Comparison of ENCODE assay signal across 1 cellular context in the genomic region with DNA sequence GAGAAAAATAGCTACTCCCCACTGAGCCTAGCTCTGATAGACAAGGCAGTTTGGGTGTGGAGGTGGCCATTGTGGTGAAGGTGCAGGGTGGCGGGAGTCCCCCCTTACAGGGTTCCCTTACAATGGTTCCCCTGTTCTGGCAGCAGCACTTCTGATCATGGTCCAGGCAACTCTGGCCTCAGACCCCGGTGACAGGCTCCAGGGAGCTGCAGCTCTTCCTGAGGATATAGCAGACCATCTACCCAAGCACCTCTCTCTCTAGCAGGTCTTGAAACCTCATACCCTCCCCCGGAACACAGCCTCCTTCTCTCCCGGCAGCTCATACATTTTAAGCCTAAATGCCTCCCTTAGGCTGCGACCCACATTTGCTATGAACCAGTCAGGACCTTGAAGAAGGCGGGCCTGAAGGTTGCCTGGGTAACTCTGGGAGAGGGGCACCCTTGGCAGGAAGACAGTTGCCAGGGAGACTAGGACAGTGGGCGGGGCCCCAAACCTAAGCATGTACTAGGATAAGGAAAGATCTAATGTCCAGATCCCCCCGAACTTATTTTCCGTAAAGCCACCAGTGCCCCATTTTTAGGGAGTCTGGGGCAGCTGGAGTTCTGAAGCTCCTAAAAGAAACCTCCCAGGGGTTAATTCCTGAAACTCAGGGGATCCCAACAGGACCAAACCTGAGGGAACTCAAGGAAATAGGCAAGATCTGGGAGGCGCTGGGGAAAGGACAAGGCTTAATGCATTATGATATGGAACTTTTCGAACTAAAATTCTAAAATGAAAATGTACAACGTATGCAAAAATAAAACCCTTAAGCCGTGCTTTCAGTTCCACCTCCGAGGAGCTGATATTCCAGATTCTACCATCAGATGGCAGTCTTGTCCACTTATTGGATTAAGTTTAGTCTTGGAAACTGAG.
A peak's percentile ranks its signal among the peaks of the same experiment; 100 is the strongest.
TF ChIP-seq lines count a peak whose summit lies in the region.

No MANE protein-coding gene starts in this region.

TF ChIP-seq in HEK293, 187 proteins besides CTCF, POLR2A, EP300 and RAD21 (continued from another document and continues in another):
- TF ChIP-seq, protein P1, sequence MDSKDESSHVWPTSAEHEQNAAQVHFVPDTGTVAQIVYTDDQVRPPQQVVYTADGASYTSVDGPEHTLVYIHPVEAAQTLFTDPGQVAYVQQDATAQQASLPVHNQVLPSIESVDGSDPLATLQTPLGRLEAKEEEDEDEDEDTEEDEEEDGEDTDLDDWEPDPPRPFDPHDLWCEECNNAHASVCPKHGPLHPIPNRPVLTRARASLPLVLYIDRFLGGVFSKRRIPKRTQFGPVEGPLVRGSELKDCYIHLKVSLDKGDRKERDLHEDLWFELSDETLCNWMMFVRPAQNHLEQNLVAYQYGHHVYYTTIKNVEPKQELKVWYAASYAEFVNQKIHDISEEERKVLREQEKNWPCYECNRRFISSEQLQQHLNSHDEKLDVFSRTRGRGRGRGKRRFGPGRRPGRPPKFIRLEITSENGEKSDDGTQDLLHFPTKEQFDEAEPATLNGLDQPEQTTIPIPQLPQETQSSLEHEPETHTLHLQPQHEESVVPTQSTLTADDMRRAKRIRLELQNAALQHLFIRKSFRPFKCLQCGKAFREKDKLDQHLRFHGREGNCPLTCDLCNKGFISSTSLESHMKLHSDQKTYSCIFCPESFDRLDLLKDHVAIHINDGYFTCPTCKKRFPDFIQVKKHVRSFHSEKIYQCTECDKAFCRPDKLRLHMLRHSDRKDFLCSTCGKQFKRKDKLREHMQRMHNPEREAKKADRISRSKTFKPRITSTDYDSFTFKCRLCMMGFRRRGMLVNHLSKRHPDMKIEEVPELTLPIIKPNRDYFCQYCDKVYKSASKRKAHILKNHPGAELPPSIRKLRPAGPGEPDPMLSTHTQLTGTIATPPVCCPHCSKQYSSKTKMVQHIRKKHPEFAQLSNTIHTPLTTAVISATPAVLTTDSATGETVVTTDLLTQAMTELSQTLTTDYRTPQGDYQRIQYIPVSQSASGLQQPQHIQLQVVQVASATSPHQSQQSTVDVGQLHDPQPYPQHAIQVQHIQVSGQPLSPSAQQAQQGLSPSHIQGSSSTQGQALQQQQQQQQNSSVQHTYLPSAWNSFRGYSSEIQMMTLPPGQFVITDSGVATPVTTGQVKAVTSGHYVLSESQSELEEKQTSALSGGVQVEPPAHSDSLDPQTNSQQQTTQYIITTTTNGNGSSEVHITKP (tag by site-specific recombination; IDR thresholded peaks at IDR 0.05) = peak; percentile 91
- TF ChIP-seq ZNF518A (tag by site-specific recombination; conservative IDR thresholded peaks at IDR 0.05; ENCODE audit: low read depth) = no peak
- no peak for TF ChIP-seq ZXDB (tag by site-specific recombination; IDR thresholded peaks at IDR 0.05)
- no peak for TF ChIP-seq ZNF140 (tag by site-specific recombination; IDR thresholded peaks at IDR 0.05)
- TF ChIP-seq ZNF341 (tag by site-specific recombination; IDR thresholded peaks at IDR 0.05; ENCODE audit: low read depth) = peak; percentile 91
- no peak for TF ChIP-seq REPIN1 (tag by site-specific recombination; IDR thresholded peaks at IDR 0.05; ENCODE audit: low read depth)
- TF ChIP-seq ZBTB49 (tag by site-specific recombination; IDR thresholded peaks at IDR 0.05; ENCODE audit: low read depth) = no peak
- no peak for TF ChIP-seq GFI1B (tag by site-specific recombination; IDR thresholded peaks at IDR 0.05)
- TF ChIP-seq AEBP2 (tag by site-specific recombination; IDR thresholded peaks at IDR 0.05; ENCODE audit: borderline replicate concordance) = no peak
- TF ChIP-seq HOXD13 (CRISPR knock-in tag; IDR thresholded peaks at IDR 0.05; ENCODE audit: borderline replicate concordance) = no peak
- TF ChIP-seq ZNF132 (tag by site-specific recombination; IDR thresholded peaks at IDR 0.05; ENCODE audit: borderline replicate concordance) = no peak
- TF ChIP-seq ZBTB8A (tag by site-specific recombination; IDR thresholded peaks at IDR 0.05) = peak; percentile 63
- TF ChIP-seq ZNF707 (tag by site-specific recombination; IDR thresholded peaks at IDR 0.05) = no peak
- TF ChIP-seq ZNF138 (tag by site-specific recombination; IDR thresholded peaks at IDR 0.05; ENCODE audit: borderline replicate concordance) = no peak
- no peak for TF ChIP-seq OVOL3 (tag by site-specific recombination; IDR thresholded peaks at IDR 0.05)
- no peak for TF ChIP-seq ZNF433 (tag by site-specific recombination; IDR thresholded peaks at IDR 0.05; ENCODE audit: low read depth)
- TF ChIP-seq ZNF48 (tag by site-specific recombination; IDR thresholded peaks at IDR 0.05) = no peak
- TF ChIP-seq, protein P2, sequence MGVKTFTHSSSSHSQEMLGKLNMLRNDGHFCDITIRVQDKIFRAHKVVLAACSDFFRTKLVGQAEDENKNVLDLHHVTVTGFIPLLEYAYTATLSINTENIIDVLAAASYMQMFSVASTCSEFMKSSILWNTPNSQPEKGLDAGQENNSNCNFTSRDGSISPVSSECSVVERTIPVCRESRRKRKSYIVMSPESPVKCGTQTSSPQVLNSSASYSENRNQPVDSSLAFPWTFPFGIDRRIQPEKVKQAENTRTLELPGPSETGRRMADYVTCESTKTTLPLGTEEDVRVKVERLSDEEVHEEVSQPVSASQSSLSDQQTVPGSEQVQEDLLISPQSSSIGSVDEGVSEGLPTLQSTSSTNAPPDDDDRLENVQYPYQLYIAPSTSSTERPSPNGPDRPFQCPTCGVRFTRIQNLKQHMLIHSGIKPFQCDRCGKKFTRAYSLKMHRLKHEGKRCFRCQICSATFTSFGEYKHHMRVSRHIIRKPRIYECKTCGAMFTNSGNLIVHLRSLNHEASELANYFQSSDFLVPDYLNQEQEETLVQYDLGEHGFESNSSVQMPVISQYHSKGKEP (tag by site-specific recombination; IDR thresholded peaks at IDR 0.05) = no peak
- TF ChIP-seq ZNF521 (tag by site-specific recombination; IDR thresholded peaks at IDR 0.05) = no peak
- no peak for TF ChIP-seq RBAK (tag by site-specific recombination; IDR thresholded peaks at IDR 0.05)
- no peak for TF ChIP-seq ZSCAN23 (tag by site-specific recombination; IDR thresholded peaks at IDR 0.05)
- TF ChIP-seq, protein P3, sequence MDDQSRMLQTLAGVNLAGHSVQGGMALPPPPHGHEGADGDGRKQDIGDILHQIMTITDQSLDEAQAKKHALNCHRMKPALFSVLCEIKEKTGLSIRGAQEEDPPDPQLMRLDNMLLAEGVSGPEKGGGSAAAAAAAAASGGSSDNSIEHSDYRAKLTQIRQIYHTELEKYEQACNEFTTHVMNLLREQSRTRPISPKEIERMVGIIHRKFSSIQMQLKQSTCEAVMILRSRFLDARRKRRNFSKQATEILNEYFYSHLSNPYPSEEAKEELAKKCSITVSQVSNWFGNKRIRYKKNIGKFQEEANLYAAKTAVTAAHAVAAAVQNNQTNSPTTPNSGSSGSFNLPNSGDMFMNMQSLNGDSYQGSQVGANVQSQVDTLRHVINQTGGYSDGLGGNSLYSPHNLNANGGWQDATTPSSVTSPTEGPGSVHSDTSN (CRISPR knock-in tag; IDR thresholded peaks at IDR 0.05) = no peak
- TF ChIP-seq, protein P4, sequence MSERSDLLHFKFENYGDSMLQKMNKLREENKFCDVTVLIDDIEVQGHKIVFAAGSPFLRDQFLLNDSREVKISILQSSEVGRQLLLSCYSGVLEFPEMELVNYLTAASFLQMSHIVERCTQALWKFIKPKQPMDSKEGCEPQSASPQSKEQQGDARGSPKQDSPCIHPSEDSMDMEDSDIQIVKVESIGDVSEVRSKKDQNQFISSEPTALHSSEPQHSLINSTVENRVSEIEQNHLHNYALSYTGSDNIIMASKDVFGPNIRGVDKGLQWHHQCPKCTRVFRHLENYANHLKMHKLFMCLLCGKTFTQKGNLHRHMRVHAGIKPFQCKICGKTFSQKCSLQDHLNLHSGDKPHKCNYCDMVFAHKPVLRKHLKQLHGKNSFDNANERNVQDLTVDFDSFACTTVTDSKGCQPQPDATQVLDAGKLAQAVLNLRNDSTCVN (tag by site-specific recombination; optimal IDR thresholded peaks at IDR 0.05) = no peak
- no peak; the same call in 1 of the 2 replicates for TF ChIP-seq ZNF24 (tag by site-specific recombination; IDR thresholded peaks at IDR 0.05)
- TF ChIP-seq, protein P5, sequence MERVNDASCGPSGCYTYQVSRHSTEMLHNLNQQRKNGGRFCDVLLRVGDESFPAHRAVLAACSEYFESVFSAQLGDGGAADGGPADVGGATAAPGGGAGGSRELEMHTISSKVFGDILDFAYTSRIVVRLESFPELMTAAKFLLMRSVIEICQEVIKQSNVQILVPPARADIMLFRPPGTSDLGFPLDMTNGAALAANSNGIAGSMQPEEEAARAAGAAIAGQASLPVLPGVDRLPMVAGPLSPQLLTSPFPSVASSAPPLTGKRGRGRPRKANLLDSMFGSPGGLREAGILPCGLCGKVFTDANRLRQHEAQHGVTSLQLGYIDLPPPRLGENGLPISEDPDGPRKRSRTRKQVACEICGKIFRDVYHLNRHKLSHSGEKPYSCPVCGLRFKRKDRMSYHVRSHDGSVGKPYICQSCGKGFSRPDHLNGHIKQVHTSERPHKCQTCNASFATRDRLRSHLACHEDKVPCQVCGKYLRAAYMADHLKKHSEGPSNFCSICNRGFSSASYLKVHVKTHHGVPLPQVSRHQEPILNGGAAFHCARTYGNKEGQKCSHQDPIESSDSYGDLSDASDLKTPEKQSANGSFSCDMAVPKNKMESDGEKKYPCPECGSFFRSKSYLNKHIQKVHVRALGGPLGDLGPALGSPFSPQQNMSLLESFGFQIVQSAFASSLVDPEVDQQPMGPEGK (tag by site-specific recombination; IDR thresholded peaks at IDR 0.05) = peak; percentile 89
- no peak for TF ChIP-seq ZNF747 (tag by site-specific recombination; IDR thresholded peaks at IDR 0.05)
- no peak for TF ChIP-seq GLI2 (tag by site-specific recombination; IDR thresholded peaks at IDR 0.05; ENCODE audit: borderline replicate concordance, low read depth)
